Comparison of ENCODE assay signal across 1 cellular context in the genomic region with DNA sequence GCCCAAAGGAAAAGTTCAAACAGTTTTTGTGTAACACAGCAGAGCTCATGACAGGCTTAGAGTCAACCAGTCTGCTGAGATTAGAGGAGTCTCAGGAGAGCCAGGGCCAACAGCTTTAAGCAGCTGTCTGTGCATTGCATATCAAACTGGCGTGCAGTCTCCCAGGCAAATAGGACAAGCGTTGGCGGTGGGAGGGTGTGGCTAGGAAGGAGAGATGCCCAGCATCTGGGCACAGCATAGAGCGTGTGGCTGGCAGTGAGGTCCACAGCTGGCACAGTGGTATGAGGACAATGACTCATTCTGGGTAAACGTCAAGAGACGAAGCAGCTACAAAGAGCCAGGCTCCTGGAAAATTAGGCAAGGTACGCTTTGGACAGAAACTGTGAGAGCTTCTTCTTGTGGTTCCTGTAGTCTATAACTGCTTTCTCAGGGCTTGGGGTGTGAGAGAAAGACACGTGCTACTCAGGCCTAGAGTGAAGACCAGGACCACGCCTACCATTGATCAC.
TF ChIP-seq lines count a peak whose summit lies in the region.

No MANE protein-coding gene starts in this region.

TF ChIP-seq in H1, 55 proteins besides CTCF, POLR2A, EP300 and RAD21 (continued from another document):
- TF ChIP-seq, protein P1, sequence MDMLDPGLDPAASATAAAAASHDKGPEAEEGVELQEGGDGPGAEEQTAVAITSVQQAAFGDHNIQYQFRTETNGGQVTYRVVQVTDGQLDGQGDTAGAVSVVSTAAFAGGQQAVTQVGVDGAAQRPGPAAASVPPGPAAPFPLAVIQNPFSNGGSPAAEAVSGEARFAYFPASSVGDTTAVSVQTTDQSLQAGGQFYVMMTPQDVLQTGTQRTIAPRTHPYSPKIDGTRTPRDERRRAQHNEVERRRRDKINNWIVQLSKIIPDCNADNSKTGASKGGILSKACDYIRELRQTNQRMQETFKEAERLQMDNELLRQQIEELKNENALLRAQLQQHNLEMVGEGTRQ (IDR thresholded peaks at IDR 0.05; ENCODE audit: low read length): no peak
- TF ChIP-seq BRCA1 (IDR thresholded peaks at IDR 0.05; ENCODE audit: low read depth, low read length) (no peak), CBX8 (IDR thresholded peaks at IDR 0.05; ENCODE audit: borderline replicate concordance, low read depth, low read length) (no peak), RFX5 (IDR thresholded peaks at IDR 0.05; ENCODE audit: borderline replicate concordance, low read depth, low read length) (no peak), RNF2 (IDR thresholded peaks at IDR 0.05; ENCODE audit: borderline replicate concordance, low read depth, low read length, missing control alignments, poor library complexity, severe bottlenecking) (no peak), KDM4A (IDR thresholded peaks at IDR 0.05; ENCODE audit: low read depth, low read length, severe bottlenecking) (no peak)
